Comparison of ENCODE assay signal across 8 cellular contexts in the genomic region with DNA sequence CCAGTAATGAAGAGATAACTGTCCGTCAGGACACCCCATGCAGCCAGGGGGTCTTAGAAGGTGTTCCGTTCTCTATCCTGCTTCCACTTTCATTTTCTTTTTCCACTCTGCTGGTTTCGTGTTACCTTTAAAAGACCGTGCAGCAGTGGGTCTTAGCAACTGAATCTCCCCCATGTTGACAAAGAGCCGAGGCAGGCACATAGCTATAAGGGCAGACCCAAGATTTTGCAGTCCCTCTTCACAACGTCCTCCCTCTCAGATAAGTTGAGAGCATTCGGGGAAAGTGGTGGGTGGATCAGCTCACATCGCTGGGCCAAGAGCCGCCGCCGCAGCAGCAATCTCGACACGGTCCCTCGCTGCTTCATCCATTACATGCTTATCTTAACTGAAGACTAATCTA.
DNase-seq lines count a peak whose midpoint lies in the region; ATAC-seq lines count a peak whose summit lies in the region.

No MANE protein-coding gene starts in this region.

- POLR2A ChIA-PET in activated CD4-positive, alpha-beta T cell treated with anti-CD3 and anti-CD28 coated beads, Interleukin-2, amount 10 ng/mL, durations not matched to agents 7 days and 5 days (lab: Charles Lee) = no interaction called here

- H3K4me1 Mint-ChIP-seq in activated CD4-positive, alpha-beta T cell treated with anti-CD3 and anti-CD28 coated beads, Interleukin-2, amount 10 ng/mL, durations not matched to agents 7 days and 5 days = no peaks in the 10 kb centered on the region
- peaks cover 1% of the 10 kb centered on the region for H3K4me1 Mint-ChIP-seq in activated naive CD8-positive, alpha-beta T cell treated with anti-CD3 and anti-CD28 coated beads, Interleukin-2, amount 50 U/mL, for 24 hours
- peaks cover 3 to 19% of the 10 kb centered on the region in 2 donors for H3K4me1 Mint-ChIP-seq in immature natural killer cell
- H3K4me1 Mint-ChIP-seq in stimulated activated effector memory CD8-positive, alpha-beta T cell treated with anti-CD3 and anti-CD28 coated beads, Interleukin-12 subunit alpha, Interleukin-12 subunit beta, amount 100 ng/mL, for 72 hours = no peaks in the 10 kb centered on the region

- H3K27me3 Mint-ChIP-seq in activated CD4-positive, alpha-beta T cell treated with anti-CD3 and anti-CD28 coated beads, Interleukin-2, amount 10 ng/mL, durations not matched to agents 7 days and 5 days = no peaks in the 10 kb centered on the region
- H3K27me3 Mint-ChIP-seq in activated naive CD8-positive, alpha-beta T cell treated with anti-CD3 and anti-CD28 coated beads, Interleukin-2, amount 50 U/mL, for 24 hours = no peaks in the 10 kb centered on the region
- H3K27me3 Mint-ChIP-seq in immature natural killer cell (ENCODE audit: low read depth in 3 of 3) = peaks cover 0 to 3% (median 0%) of the 10 kb centered on the region in 3 donors

- no peaks in the 10 kb centered on the region for H3K9me3 Mint-ChIP-seq in activated CD4-positive, alpha-beta T cell treated with anti-CD3 and anti-CD28 coated beads, Interleukin-2, amount 10 ng/mL, durations not matched to agents 7 days and 5 days
- no peaks in the 10 kb centered on the region for H3K9me3 Mint-ChIP-seq in activated naive CD8-positive, alpha-beta T cell treated with anti-CD3 and anti-CD28 coated beads, Interleukin-2, amount 50 U/mL, for 24 hours
- no peaks in the 10 kb centered on the region for H3K9me3 Mint-ChIP-seq in immature natural killer cell
- H3K9me3 Mint-ChIP-seq in stimulated activated effector memory CD8-positive, alpha-beta T cell treated with anti-CD3 and anti-CD28 coated beads, Interleukin-12 subunit alpha, Interleukin-12 subunit beta, amount 100 ng/mL, for 72 hours = no peaks in the 10 kb centered on the region
- H3K9me3 Mint-ChIP-seq in activated naive CD4-positive, alpha-beta T cell treated with anti-CD3 and anti-CD28 coated beads, Interleukin-2, amount 50 U/mL, for 72 hours = no peaks in the 10 kb centered on the region

- peak overlapping the region; percentile 45 for H3K4me3 Mint-ChIP-seq in activated CD4-positive, alpha-beta T cell treated with anti-CD3 and anti-CD28 coated beads, Interleukin-2, amount 10 ng/mL, durations not matched to agents 7 days and 5 days
- peak overlapping the region; percentile 45 for H3K4me3 Mint-ChIP-seq in activated naive CD8-positive, alpha-beta T cell treated with anti-CD3 and anti-CD28 coated beads, Interleukin-2, amount 50 U/mL, for 24 hours
- H3K4me3 Mint-ChIP-seq in immature natural killer cell = peak overlapping the region; percentile 40 to 85 (median 80)
- peak overlapping the region; percentile 48 for H3K4me3 Mint-ChIP-seq in stimulated activated effector memory CD8-positive, alpha-beta T cell treated with anti-CD3 and anti-CD28 coated beads, Interleukin-12 subunit alpha, Interleukin-12 subunit beta, amount 100 ng/mL, for 72 hours

- peak overlapping the region; percentile 16 for H3K27ac Mint-ChIP-seq in activated CD4-positive, alpha-beta T cell treated with anti-CD3 and anti-CD28 coated beads, Interleukin-2, amount 10 ng/mL, durations not matched to agents 7 days and 5 days
- no peak overlapping the region for H3K27ac Mint-ChIP-seq in activated naive CD8-positive, alpha-beta T cell treated with anti-CD3 and anti-CD28 coated beads, Interleukin-2, amount 50 U/mL, for 24 hours
- H3K27ac Mint-ChIP-seq in immature natural killer cell = peak overlapping the region in 5 of 6 donors; percentile 42 to 77 (median 69)
- peak overlapping the region; percentile 15 for H3K27ac Mint-ChIP-seq in stimulated activated effector memory CD8-positive, alpha-beta T cell treated with anti-CD3 and anti-CD28 coated beads, Interleukin-12 subunit alpha, Interleukin-12 subunit beta, amount 100 ng/mL, for 72 hours
- H3K27ac Mint-ChIP-seq in activated naive CD4-positive, alpha-beta T cell treated with anti-CD3 and anti-CD28 coated beads, Interleukin-2, amount 50 U/mL, for 72 hours = peak overlapping the region in 1 of 2 donors; percentile 45

- no peaks in the 10 kb centered on the region for H3K36me3 Mint-ChIP-seq in activated CD4-positive, alpha-beta T cell treated with anti-CD3 and anti-CD28 coated beads, Interleukin-2, amount 10 ng/mL, durations not matched to agents 7 days and 5 days (ENCODE audit: low read depth)
- H3K36me3 Mint-ChIP-seq in activated naive CD8-positive, alpha-beta T cell treated with anti-CD3 and anti-CD28 coated beads, Interleukin-2, amount 50 U/mL, for 24 hours (ENCODE audit: low read depth) = no peaks in the 10 kb centered on the region
- H3K36me3 Mint-ChIP-seq in immature natural killer cell = no peaks in the 10 kb centered on the region
- no peaks in the 10 kb centered on the region for H3K36me3 Mint-ChIP-seq in stimulated activated effector memory CD8-positive, alpha-beta T cell treated with anti-CD3 and anti-CD28 coated beads, Interleukin-12 subunit alpha, Interleukin-12 subunit beta, amount 100 ng/mL, for 72 hours
- no peaks in the 10 kb centered on the region for H3K36me3 Mint-ChIP-seq in activated naive CD4-positive, alpha-beta T cell treated with anti-CD3 and anti-CD28 coated beads, Interleukin-2, amount 50 U/mL, for 72 hours

- ATAC-seq in activated naive CD8-positive, alpha-beta T cell treated with anti-CD3 and anti-CD28 coated beads, Interleukin-2, amount 50 U/mL, for 24 hours = no peak
- ATAC-seq in stimulated activated effector memory CD8-positive, alpha-beta T cell treated with anti-CD3 and anti-CD28 coated beads, Interleukin-12 subunit alpha, Interleukin-12 subunit beta, amount 100 ng/mL, for 72 hours = peak; percentile 11
- no peak for ATAC-seq in activated naive CD4-positive, alpha-beta T cell treated with anti-CD3 and anti-CD28 coated beads, Interleukin-2, amount 50 U/mL, for 72 hours

- no peak for DNase-seq in activated CD4-positive, alpha-beta T cell treated with anti-CD3 and anti-CD28 coated beads, Interleukin-2, amount 10 ng/mL, durations not matched to agents 7 days and 5 days
- DNase-seq in activated CD4-positive, alpha-beta T cell treated with anti-CD3 and anti-CD28 coated beads for 1 hour = no peak
- no peak for DNase-seq in activated naive CD8-positive, alpha-beta T cell treated with anti-CD3 and anti-CD28 coated beads, Interleukin-2, amount 50 U/mL, for 24 hours
- DNase-seq in immature natural killer cell (peak in 2 of 3 donors; percentile 7 to 16), SW 1271 (lab: John Stamatoyannopoulos, UW) (no peak), islet precursor cell (no peak)
- no peak for DNase-seq in stimulated activated effector memory CD8-positive, alpha-beta T cell treated with anti-CD3 and anti-CD28 coated beads, Interleukin-12 subunit alpha, Interleukin-12 subunit beta, amount 100 ng/mL, for 72 hours (ENCODE audit: low spot score in 2 of 2)
- DNase-seq in activated naive CD4-positive, alpha-beta T cell treated with anti-CD3 and anti-CD28 coated beads, Interleukin-2, amount 50 U/mL, for 72 hours (ENCODE audit: low spot score in 2 of 2) = no peak

- CTCF ChIA-PET in activated CD4-positive, alpha-beta T cell treated with anti-CD3 and anti-CD28 coated beads, Interleukin-2, amount 10 ng/mL, durations not matched to agents 7 days and 5 days (lab: Charles Lee) = no interaction called here

Comparison
In these comparisons a context has a peak if more than half of its experiments do, and no peak if none do; other contexts are left out.
1. DNase-seq: peak in immature natural killer cell (2 of 3); none in activated CD4-positive, alpha-beta T cell treated with anti-CD3 and anti-CD28 coated beads, Interleukin-2, amount 10 ng/mL, durations not matched to agents 7 days and 5 days (single experiment), activated CD4-positive, alpha-beta T cell treated with anti-CD3 and anti-CD28 coated beads for 1 hour (single experiment), activated naive CD8-positive, alpha-beta T cell treated with anti-CD3 and anti-CD28 coated beads, Interleukin-2, amount 50 U/mL, for 24 hours (single experiment), stimulated activated effector memory CD8-positive, alpha-beta T cell treated with anti-CD3 and anti-CD28 coated beads, Interleukin-12 subunit alpha, Interleukin-12 subunit beta, amount 100 ng/mL, for 72 hours (0 of 2), SW 1271 (0 of 2), activated naive CD4-positive, alpha-beta T cell treated with anti-CD3 and anti-CD28 coated beads, Interleukin-2, amount 50 U/mL, for 72 hours (0 of 2) and islet precursor cell (single experiment).
2. Peak in every context shown above with its lines, with median percentiles within 50 percentile points of each other: H3K4me3 Mint-ChIP-seq.